In genomic region chr11:63974259-63975143, GRCh38 we compare ENCODE assay signal across 8 cellular contexts. TPM values are rescaled to one million over a fixed set of nuclear protein-coding genes. Genes with fewer than 3 reads are reported as not detected.
DNase-seq lines count a peak whose midpoint lies in the region; ATAC-seq and TF ChIP-seq lines count a peak whose summit lies in the region.

Gene COX8A (plus strand): TSS chr11:63974620. CDS start chr11:63974681, 61 bp downstream.

- H3K4me3 ChIP-seq in LNCaP clone FGC (ENCODE audit: low read depth, low read length): peak within 1 kb of the TSS; percentile 92

- peaks cover 40% of the 10 kb centered on the region for H3K36me3 Mint-ChIP-seq in activated T-helper 17 cell treated with anti-CD3 and anti-CD28 coated beads, Interleukin-2, amount 50 U/mL, for 72 hours (ENCODE audit: low read depth)
- no peaks in the 10 kb centered on the region for H3K36me3 Mint-ChIP-seq in naive B cell
- H3K36me3 Mint-ChIP-seq in stimulated activated memory B cell treated with anti-CD40 and anti-IgM and Interleukin-4, amounts not matched to agents 10 μg/mL and 1 μg/mL and 100 μg/mL, for 72 hours: peaks cover 16% of the 10 kb centered on the region

- peak within 1 kb of the TSS; percentile 99 for H3K4me3 Mint-ChIP-seq in activated T-helper 17 cell treated with anti-CD3 and anti-CD28 coated beads, Interleukin-2, amount 50 U/mL, for 72 hours
- peak within 1 kb of the TSS; percentile 98 to 100 (median 100) for H3K4me3 Mint-ChIP-seq in naive B cell
- peak within 1 kb of the TSS; percentile 100 for H3K4me3 Mint-ChIP-seq in stimulated activated memory B cell treated with anti-CD40 and anti-IgM and Interleukin-4, amounts not matched to agents 10 μg/mL and 1 μg/mL and 100 μg/mL, for 72 hours

- POLR2A ChIA-PET in RWPE1 (lab: Yijun Ruan, JAX; ENCODE audit: low non-redundant PET): no interaction called here

- H3K27ac Mint-ChIP-seq in activated T-helper 17 cell treated with anti-CD3 and anti-CD28 coated beads, Interleukin-2, amount 50 U/mL, for 72 hours: peak within 1 kb of the TSS; percentile 98
- H3K27ac Mint-ChIP-seq in naive B cell: peak within 1 kb of the TSS; percentile 95 to 99 (median 99)
- peak within 1 kb of the TSS; percentile 99 for H3K27ac Mint-ChIP-seq in stimulated activated memory B cell treated with anti-CD40 and anti-IgM and Interleukin-4, amounts not matched to agents 10 μg/mL and 1 μg/mL and 100 μg/mL, for 72 hours

- peak; percentile 99 for ATAC-seq in activated T-helper 17 cell treated with anti-CD3 and anti-CD28 coated beads, Interleukin-2, amount 50 U/mL, for 72 hours (replicated peaks)
- peak; percentile 98 to 99 for ATAC-seq in naive B cell (ENCODE audit: low read depth in 2 of 2)
- ATAC-seq in stimulated activated memory B cell treated with anti-CD40 and anti-IgM and Interleukin-4, amounts not matched to agents 10 μg/mL and 1 μg/mL and 100 μg/mL, for 72 hours: peak; percentile 99

- peaks cover 21% of the 10 kb centered on the region for H3K4me1 Mint-ChIP-seq in activated T-helper 17 cell treated with anti-CD3 and anti-CD28 coated beads, Interleukin-2, amount 50 U/mL, for 72 hours
- peaks cover 28 to 40% (median 30%) of the 10 kb centered on the region in 3 donors for H3K4me1 Mint-ChIP-seq in naive B cell
- peaks cover 33% of the 10 kb centered on the region for H3K4me1 Mint-ChIP-seq in stimulated activated memory B cell treated with anti-CD40 and anti-IgM and Interleukin-4, amounts not matched to agents 10 μg/mL and 1 μg/mL and 100 μg/mL, for 72 hours

- no peaks in the 10 kb centered on the region for H3K27me3 Mint-ChIP-seq in activated T-helper 17 cell treated with anti-CD3 and anti-CD28 coated beads, Interleukin-2, amount 50 U/mL, for 72 hours
- H3K27me3 Mint-ChIP-seq in naive B cell: peaks cover 0 to 5% (median 4%) of the 10 kb centered on the region in 3 donors
- H3K27me3 Mint-ChIP-seq in stimulated activated memory B cell treated with anti-CD40 and anti-IgM and Interleukin-4, amounts not matched to agents 10 μg/mL and 1 μg/mL and 100 μg/mL, for 72 hours: peaks cover 12% of the 10 kb centered on the region

- H3K27ac ChIP-seq in RWPE1: peak within 1 kb of the TSS; percentile 94

- DNase-seq in EH (ENCODE audit: low read depth) (peak; percentile 100), GOT3 (lab: John Stamatoyannopoulos, UW) (peak; percentile 91), LNCaP clone FGC (ENCODE audit: low read depth) (peak; percentile 100), RWPE1 (ENCODE audit: low spot score) (peak; percentile 99), fibroblast of gingiva (ENCODE audit: low read depth) (peak; percentile 100), naive B cell (peak; percentile 93)

- TF ChIP-seq CTCF in LNCaP clone FGC (IDR thresholded peaks at IDR 0.05; ENCODE audit: control insufficient read depth, extremely low read depth, insufficient read depth) (0 out of 2 replicates have a peak, but pooled peaks have one; percentile 15), RWPE1 (conservative IDR thresholded peaks at IDR 0.05; ENCODE audit: low read depth) (no peak)

- CTCF ChIA-PET in RWPE1 (lab: Yijun Ruan, JAX): interaction anchor here (0.8 kb wide), 1 partner anchor 138 kb away, joined by 3 read pairs; no protein-coding TSS in a partner anchor

- H3K9me3 Mint-ChIP-seq in activated T-helper 17 cell treated with anti-CD3 and anti-CD28 coated beads, Interleukin-2, amount 50 U/mL, for 72 hours: no peaks in the 10 kb centered on the region
- H3K9me3 Mint-ChIP-seq in naive B cell: no peaks in the 10 kb centered on the region
- H3K9me3 Mint-ChIP-seq in stimulated activated memory B cell treated with anti-CD40 and anti-IgM and Interleukin-4, amounts not matched to agents 10 μg/mL and 1 μg/mL and 100 μg/mL, for 72 hours: no peaks in the 10 kb centered on the region

RNA-seq across cellular contexts. Expression of gene COX8A, which starts in this region (rescaled TPM):
- 100 to 1,000 TPM; 329 to 461 TPM for total RNA-seq in activated T-helper 17 cell treated with anti-CD3 and anti-CD28 coated beads, Interleukin-2, amount 50 U/mL, for 72 hours
- polyA plus RNA-seq in naive B cell (ENCODE audit: low read depth in 6 of 6): 100 to 1,000 TPM; 244 to 345 (median 285) TPM

Comparison
In these comparisons a context has a peak if more than half of its experiments do, and no peak if none do; other contexts are left out.
1. Peak in every context shown above with its lines: DNase-seq, ATAC-seq, H3K4me3 ChIP-seq and H3K27ac ChIP-seq.